In genomic region chr17:4806770-4807533, GRCh38 we compare ENCODE assay signal across 1 cellular context.
TF ChIP-seq lines count a peak whose summit lies in the region.

TSS of gene PLD2 (plus strand) at chr17:4807152. CDS start at chr17:4807773, 621 bp downstream.

TF ChIP-seq in A549, 52 proteins besides CTCF, POLR2A, EP300 and RAD21 (continued from another document):
- TF ChIP-seq NPAS2 (CRISPR knock-in tag; IDR thresholded peaks at IDR 0.05; ENCODE audit: borderline replicate concordance), result no peak
- no peak for TF ChIP-seq HMGXB4 (CRISPR knock-in tag; IDR thresholded peaks at IDR 0.05; ENCODE audit: borderline replicate concordance)
- no peak for TF ChIP-seq CBX8 (IDR thresholded peaks at IDR 0.05)
- no peak for TF ChIP-seq RFX5 (IDR thresholded peaks at IDR 0.05)
- TF ChIP-seq EHMT2 (IDR thresholded peaks at IDR 0.05; ENCODE audit: low read depth), result no peak
- no peak for TF ChIP-seq E2F6 (IDR thresholded peaks at IDR 0.05; ENCODE audit: borderline replicate concordance, low read depth)
- TF ChIP-seq TFCP2L1 (CRISPR knock-in tag; IDR thresholded peaks at IDR 0.05), result no peak
- no peak for TF ChIP-seq KDM1A (IDR thresholded peaks at IDR 0.05; ENCODE audit: low read depth)
- TF ChIP-seq CHD2 (IDR thresholded peaks at IDR 0.05; ENCODE audit: low read length, partially characterized antibody), result peak; percentile 70
- TF ChIP-seq FOSL2 (IDR thresholded peaks at IDR 0.05), result no peak
- TF ChIP-seq FOSL2 (CRISPR knock-in tag; IDR thresholded peaks at IDR 0.05), result no peak
- no peak for TF ChIP-seq HOXB13 (CRISPR knock-in tag; IDR thresholded peaks at IDR 0.05; ENCODE audit: low read depth)
- no peak for TF ChIP-seq MYC (IDR thresholded peaks at IDR 0.05; ENCODE audit: borderline replicate concordance, low read length)
